ENCODE assay signal across 9 cellular contexts in the genomic region with DNA sequence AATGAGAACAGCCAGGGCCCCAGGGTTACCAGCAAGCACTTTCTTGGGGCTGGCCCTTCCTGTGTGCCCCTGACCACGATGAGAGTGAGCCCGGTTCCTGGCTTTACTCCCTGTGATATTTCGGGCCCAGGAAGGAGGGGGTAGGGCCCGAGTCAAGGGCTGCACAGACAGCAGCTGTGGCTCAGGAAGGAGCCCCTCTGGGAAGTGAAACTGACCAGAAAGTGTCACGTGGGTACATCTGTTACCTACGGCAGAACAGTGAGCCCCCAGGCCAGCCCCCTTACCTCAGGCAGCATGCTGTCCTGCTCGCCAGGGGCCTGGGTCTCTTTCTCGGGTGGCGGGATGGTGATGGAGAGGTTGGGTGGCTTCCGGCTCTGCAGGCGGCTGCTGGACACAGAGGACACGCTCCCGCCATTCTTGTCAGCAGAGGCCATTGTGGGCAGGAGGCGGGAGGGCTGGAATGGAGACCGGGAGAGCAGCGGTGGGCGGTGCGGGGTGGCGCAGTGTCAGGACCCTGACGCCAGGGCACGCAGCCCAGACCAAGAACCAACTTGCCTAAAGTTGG. TPM values are rescaled to one million over a fixed set of nuclear protein-coding genes. Genes with fewer than 3 reads are reported as not detected.
DNase-seq lines count a peak whose midpoint lies in the region; ATAC-seq and TF ChIP-seq lines count a peak whose summit lies in the region.
"Had no signal": no experiment of that assay in that cellular context is flagged by ENCODE, and none has a peak within 500 bp of the region (broad histone marks: within the 10 kb centered on the region; RNA-seq: fewer than 3 reads in every experiment).

No MANE protein-coding gene starts in this region.

- H3K4me2 ChIP-seq in KMS-11: peak overlapping the region; percentile 92

- WGBS in right cardiac atrium: 73% methylated on average over 21 of the region's 21 CpGs

- no peak overlapping the region for H3K27ac ChIP-seq in CD8-positive, alpha-beta T cell (ENCODE audit: low read depth, low read length)
- H3K27ac ChIP-seq in KMS-11 (peak overlapping the region; percentile 56), right cardiac atrium (ENCODE audit: low read length) (no peak overlapping the region)

- H3K27me3 Mint-ChIP-seq in CD8-positive, alpha-beta T cell (ENCODE audit: low read depth): no peaks in the 10 kb centered on the region

- H3K4me3 Mint-ChIP-seq in CD8-positive, alpha-beta T cell: peak overlapping the region; percentile 12

- H3K9me3 ChIP-seq in CD8-positive, alpha-beta T cell (ENCODE audit: low read length): no peaks in the 10 kb centered on the region
- no peaks in the 10 kb centered on the region for H3K9me3 ChIP-seq in right cardiac atrium (ENCODE audit: control insufficient read depth, low read length)

- peak overlapping the region; percentile 62 for H2AFZ ChIP-seq in KMS-11 (ENCODE audit: low read depth)

- H3K79me2 ChIP-seq in KMS-11 (ENCODE audit: insufficient read depth, low read depth): no peaks in the 10 kb centered on the region

- POLR2A ChIA-PET in CD8-positive, alpha-beta T cell (lab: Charles Lee): interaction anchor here (1.1 to 1.6 kb wide), 2 partner anchors 18 to 21 kb away, joined by 3 read pairs; no protein-coding TSS in a partner anchor

- ATAC-seq in CD8-positive, alpha-beta T cell: peak; percentile 24
- ATAC-seq in GM21381 (IDR thresholded peaks at IDR 0.05; ENCODE audit: unreplicated experiment) (peak; percentile 50), right cardiac atrium (peak; percentile 20 to 47), HG03520 (IDR thresholded peaks at IDR 0.05; ENCODE audit: unreplicated experiment) (no peak)

- H3K9me3 Mint-ChIP-seq in CD8-positive, alpha-beta T cell: no peaks in the 10 kb centered on the region

- H3K36me3 ChIP-seq in CD8-positive, alpha-beta T cell (ENCODE audit: insufficient read depth, low read length): no peaks in the 10 kb centered on the region
- H3K36me3 ChIP-seq in KMS-11 (ENCODE audit: insufficient read depth): no peaks in the 10 kb centered on the region

- peaks cover 12% of the 10 kb centered on the region for H3K4me1 ChIP-seq in CD8-positive, alpha-beta T cell (ENCODE audit: insufficient read depth, low read length)
- H3K4me1 ChIP-seq in KMS-11 (ENCODE audit: low read depth, poor library complexity, severe bottlenecking) (peaks cover 46% of the 10 kb centered on the region), right cardiac atrium (ENCODE audit: control insufficient read depth, insufficient read depth, low read length) (peaks cover 3% of the 10 kb centered on the region)

- peaks cover 10% of the 10 kb centered on the region for H3K4me1 Mint-ChIP-seq in CD8-positive, alpha-beta T cell (ENCODE audit: low read depth)

- H3K27ac Mint-ChIP-seq in CD8-positive, alpha-beta T cell: peak overlapping the region; percentile 82

- H3K27me3 ChIP-seq in CD8-positive, alpha-beta T cell (ENCODE audit: insufficient read depth, low read length): no peaks in the 10 kb centered on the region
- H3K27me3 ChIP-seq in KMS-11 (ENCODE audit: insufficient read depth, low read depth): no peaks in the 10 kb centered on the region
- no peaks in the 10 kb centered on the region for H3K27me3 ChIP-seq in right cardiac atrium (ENCODE audit: control insufficient read depth, insufficient read depth)

- no peak for DNase-seq in CD8-positive, alpha-beta T cell
- DNase-seq in right cardiac atrium (peak in 2 of 3 donors; percentile 54 to 71), NCI-H1092 (lab: John Stamatoyannopoulos, UW) (no peak), NCI-H2107 (lab: John Stamatoyannopoulos, UW) (no peak), NCI-H2196 (lab: John Stamatoyannopoulos, UW; ENCODE audit: unreplicated experiment) (no peak)

- CTCF ChIA-PET in CD8-positive, alpha-beta T cell (lab: Charles Lee): interaction anchor here (1.2 to 1.5 kb wide), 5 partner anchors 13 to 70 kb away, joined by 3 to 6 read pairs (median 4); no protein-coding TSS in a partner anchor

- H3K36me3 Mint-ChIP-seq in CD8-positive, alpha-beta T cell: peaks cover 38% of the 10 kb centered on the region

- TF ChIP-seq CTCF in CD8-positive, alpha-beta T cell (IDR thresholded peaks at IDR 0.05): no peak
- TF ChIP-seq CTCF in KMS-11 (conservative IDR thresholded peaks at IDR 0.05; ENCODE audit: low read depth, low read length): no peak

- H3K4me3 ChIP-seq in CD8-positive, alpha-beta T cell (ENCODE audit: low read depth, low read length): no peak overlapping the region
- H3K4me3 ChIP-seq in KMS-11 (IDR thresholded peaks at IDR 0.05; ENCODE audit: insufficient read depth, low read depth, low read length): no peak overlapping the region
- H3K4me3 ChIP-seq in right cardiac atrium (ENCODE audit: low read length): no peak overlapping the region

- intact Hi-C loops in CD8-positive, alpha-beta T cell (cut with DNase I, micrococcal nuclease): no loop called here
- intact Hi-C loops in right cardiac atrium (cut with DNase I): no loop called here

- peak overlapping the region; percentile 40; the same call in 1 of the 2 replicates for H3K9ac ChIP-seq in KMS-11

- H4K20me1 ChIP-seq in KMS-11 (ENCODE audit: insufficient read depth): no peaks in the 10 kb centered on the region

RNA-seq across cellular contexts. Expression of gene AANAT, which starts 13.8 kb away (rescaled TPM):
- not detected for total RNA-seq in CD8-positive, alpha-beta T cell
- not detected for total RNA-seq in right cardiac atrium
- not detected for polyA plus RNA-seq in right cardiac atrium
- total RNA-seq: kidney epithelial cell had no signal

RNA-seq across cellular contexts. Expression of gene RHBDF2, which starts 20.1 kb away (rescaled TPM):
- total RNA-seq in CD8-positive, alpha-beta T cell: 10 to 100 TPM; 45.4 to 46.2 TPM
- 10 to 100 TPM; 10.2 to 16.4 (median 12.8) TPM for total RNA-seq in right cardiac atrium
- polyA plus RNA-seq in right cardiac atrium: 11.2 TPM

RNA-seq across cellular contexts. Expression of gene UBE2O, which starts 28.2 kb away (rescaled TPM):
- total RNA-seq in CD8-positive, alpha-beta T cell: 10 to 100 TPM; 29.8 to 32.7 TPM
- 10 to 100 TPM; 24.2 to 37.3 (median 34.1) TPM for total RNA-seq in right cardiac atrium
- polyA plus RNA-seq in right cardiac atrium: 23.0 TPM

RNA-seq across cellular contexts. Expression of gene CYGB, which starts 56.3 kb away (rescaled TPM):
- under 1 TPM; 0.47 to 0.57 TPM for total RNA-seq in CD8-positive, alpha-beta T cell
- total RNA-seq in right cardiac atrium: 10 to 100 TPM; 46.6 to 83.9 (median 67.3) TPM
- 58.7 TPM for polyA plus RNA-seq in right cardiac atrium

RNA-seq across cellular contexts. Expression of gene PRCD, which starts 58.7 kb away (rescaled TPM):
- not detected for total RNA-seq in CD8-positive, alpha-beta T cell
- 10 to 100 TPM in 3 of 4 donors, 1 to 10 TPM in 1; 6.1 to 11.6 (median 10.9) TPM for total RNA-seq in right cardiac atrium
- polyA plus RNA-seq in right cardiac atrium: 9.8 TPM
- total RNA-seq: kidney epithelial cell had no signal

Comparison
In these comparisons a context has a peak if more than half of its experiments do, and no peak if none do; other contexts are left out.
1. DNase-seq: peak in right cardiac atrium (2 of 3); none in CD8-positive, alpha-beta T cell (0 of 7), NCI-H1092 (single experiment), NCI-H2107 (single experiment) and NCI-H2196 (single experiment).